ENCODE assay signal across 8 cellular contexts in the genomic region with DNA sequence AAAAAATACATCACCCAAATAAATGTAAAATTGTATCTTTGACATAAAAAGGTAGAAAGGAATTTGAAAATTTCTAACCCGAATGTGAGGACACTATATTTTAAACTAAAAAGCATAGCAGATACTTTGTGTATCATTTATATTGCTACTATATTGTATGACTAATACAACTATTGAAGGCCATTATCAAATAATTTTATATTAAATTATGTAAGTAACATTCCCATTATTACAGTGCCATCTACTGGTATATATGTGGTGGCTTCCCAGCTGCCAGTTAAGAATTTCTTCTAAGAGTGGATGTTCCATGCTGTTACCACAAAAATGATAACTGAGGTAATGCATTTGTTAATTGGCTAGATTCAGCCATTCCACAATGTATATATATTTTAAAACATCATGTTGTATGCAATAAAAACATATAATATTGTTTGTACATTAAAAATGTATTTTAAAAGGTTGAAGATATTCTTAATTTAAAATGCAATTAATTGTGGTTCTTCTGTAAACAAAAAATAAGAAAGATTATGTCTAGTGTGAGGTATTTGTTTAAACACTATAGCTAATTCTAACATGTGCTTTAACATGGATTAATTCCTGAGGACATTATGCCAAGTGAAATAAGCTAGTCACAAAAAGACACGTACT.
DNase-seq lines count a peak whose midpoint lies in the region; ATAC-seq, FAIRE-seq and TF ChIP-seq lines count a peak whose summit lies in the region.

No MANE protein-coding gene starts in this region.

- ATAC-seq in stimulated activated naive CD8-positive, alpha-beta T cell treated with anti-CD3 and anti-CD28 coated beads, Interleukin-15, Interleukin-2, amounts not matched to agents 100 U/mL and 50 U/mL, for 24 hours, result no peak

- POLR2A ChIA-PET in activated CD4-positive, alpha-beta T cell treated with anti-CD3 and anti-CD28 coated beads, Interleukin-2, amount 10 ng/mL, durations not matched to agents 7 days and 5 days (lab: Charles Lee), result no interaction called here

- H3K36me3 ChIP-seq in BE2C, result no peaks in the 10 kb centered on the region

- H3K27me3 ChIP-seq in BE2C, result peaks cover 38% of the 10 kb centered on the region

- H3K4me1 Mint-ChIP-seq in type B pancreatic cell (ENCODE audit: unreplicated experiment), result peaks cover 25% of the 10 kb centered on the region
- peaks cover 9% of the 10 kb centered on the region for H3K4me1 Mint-ChIP-seq in activated CD4-positive, alpha-beta T cell treated with anti-CD3 and anti-CD28 coated beads, Interleukin-2, amount 10 ng/mL, durations not matched to agents 7 days and 5 days

- H3K36me3 Mint-ChIP-seq in type B pancreatic cell, result no peaks in the 10 kb centered on the region
- no peaks in the 10 kb centered on the region for H3K36me3 Mint-ChIP-seq in activated CD4-positive, alpha-beta T cell treated with anti-CD3 and anti-CD28 coated beads, Interleukin-2, amount 10 ng/mL, durations not matched to agents 7 days and 5 days (ENCODE audit: low read depth)

- H3K27ac Mint-ChIP-seq in type B pancreatic cell, result peak overlapping the region; percentile 53
- H3K27ac Mint-ChIP-seq in activated CD4-positive, alpha-beta T cell treated with anti-CD3 and anti-CD28 coated beads, Interleukin-2, amount 10 ng/mL, durations not matched to agents 7 days and 5 days, result no peak overlapping the region

- CTCF ChIA-PET in activated CD4-positive, alpha-beta T cell treated with anti-CD3 and anti-CD28 coated beads, Interleukin-2, amount 10 ng/mL, durations not matched to agents 7 days and 5 days (lab: Charles Lee), result interaction anchor here (1.1 to 1.4 kb wide), 2 partner anchors 8 to 545 kb away, joined by 3 read pairs; a partner anchor contains a TSS

- TF ChIP-seq CTCF in BE2C (IDR thresholded peaks at IDR 0.05; ENCODE audit: low read depth, low read length) (peak; percentile 64), type B pancreatic cell (conservative IDR thresholded peaks at IDR 0.05) (peak; percentile 87)

- no peaks in the 10 kb centered on the region for H3K27me3 Mint-ChIP-seq in type B pancreatic cell
- peaks cover 22% of the 10 kb centered on the region for H3K27me3 Mint-ChIP-seq in activated CD4-positive, alpha-beta T cell treated with anti-CD3 and anti-CD28 coated beads, Interleukin-2, amount 10 ng/mL, durations not matched to agents 7 days and 5 days

- no peaks in the 10 kb centered on the region for H3K9me3 ChIP-seq in BE2C

- H3K4me3 ChIP-seq in BE2C (ENCODE audit: low read depth, low read length), result no peak overlapping the region

- H3K4me3 Mint-ChIP-seq in type B pancreatic cell, result no peak overlapping the region
- no peak overlapping the region for H3K4me3 Mint-ChIP-seq in activated CD4-positive, alpha-beta T cell treated with anti-CD3 and anti-CD28 coated beads, Interleukin-2, amount 10 ng/mL, durations not matched to agents 7 days and 5 days

- H3K9me3 Mint-ChIP-seq in type B pancreatic cell, result no peaks in the 10 kb centered on the region
- H3K9me3 Mint-ChIP-seq in activated CD4-positive, alpha-beta T cell treated with anti-CD3 and anti-CD28 coated beads, Interleukin-2, amount 10 ng/mL, durations not matched to agents 7 days and 5 days, result no peaks in the 10 kb centered on the region

- FAIRE-seq in TTC549 (lab: Jason Lieb, UNC), result peak; percentile 78

- no peaks in the 10 kb centered on the region for H3K4me1 ChIP-seq in BE2C

- DNase-seq in BE2C (no peak), HPDE6-E6E7 (ENCODE audit: extremely low spot score) (peak; percentile 36), glomerular visceral epithelial cell (ENCODE audit: extremely low spot score) (peak; percentile 40), type B pancreatic cell (ENCODE audit: extremely low spot score, unreplicated experiment) (no peak), NCI-H1436 (lab: John Stamatoyannopoulos, UW) (no peak)
- DNase-seq in stimulated activated naive CD8-positive, alpha-beta T cell treated with anti-CD3 and anti-CD28 coated beads, Interleukin-15, Interleukin-2, amounts not matched to agents 100 U/mL and 50 U/mL, for 24 hours, result no peak
- DNase-seq in activated CD4-positive, alpha-beta T cell treated with anti-CD3 and anti-CD28 coated beads, Interleukin-2, amount 10 ng/mL, durations not matched to agents 7 days and 5 days, result no peak

Comparison
In these comparisons a context has a peak if more than half of its experiments do, and no peak if none do; other contexts are left out.
1. DNase-seq: peak in HPDE6-E6E7 (single experiment) and glomerular visceral epithelial cell (single experiment); none in BE2C (single experiment), type B pancreatic cell (single experiment), stimulated activated naive CD8-positive, alpha-beta T cell treated with anti-CD3 and anti-CD28 coated beads, Interleukin-15, Interleukin-2, amounts not matched to agents 100 U/mL and 50 U/mL, for 24 hours (single experiment), NCI-H1436 (single experiment) and activated CD4-positive, alpha-beta T cell treated with anti-CD3 and anti-CD28 coated beads, Interleukin-2, amount 10 ng/mL, durations not matched to agents 7 days and 5 days (single experiment).